Comparison of ENCODE assay signal across 8 cellular contexts in genomic region chr5:135833961-135834638, GRCh38. TPM values are rescaled to one million over a fixed set of nuclear protein-coding genes. Genes with fewer than 3 reads are reported as not detected.
A peak's percentile ranks its signal among the peaks of the same experiment; 100 is the strongest.
DNase-seq lines count a peak whose midpoint lies in the region; ATAC-seq and TF ChIP-seq lines count a peak whose summit lies in the region.

No MANE protein-coding gene starts in this region.

- peak overlapping the region; percentile 90 for H3K4me2 ChIP-seq in neural progenitor cell

- peak; percentile 36 for ATAC-seq in stimulated activated naive CD8-positive, alpha-beta T cell treated with anti-CD3 and anti-CD28 coated beads, Interleukin-15, amount 100 ng/mL, for 72 hours
- ATAC-seq in stimulated activated naive CD8-positive, alpha-beta T cell treated with anti-CD3 and anti-CD28 coated beads, Interleukin-15, Interleukin-2, amounts not matched to agents 100 U/mL and 50 U/mL, for 24 hours = no peak
- peak; percentile 11 for ATAC-seq in HG03521 (IDR thresholded peaks at IDR 0.05; ENCODE audit: unreplicated experiment)

- H3K79me2 ChIP-seq in neural progenitor cell (ENCODE audit: low read depth) = no peaks in the 10 kb centered on the region

- H3K36me3 Mint-ChIP-seq in endothelial cell (ENCODE audit: low read depth, unreplicated experiment) (peaks cover 2% of the 10 kb centered on the region), neural progenitor cell (no peaks in the 10 kb centered on the region)
- H3K36me3 Mint-ChIP-seq in T-helper 2 cell treated with Interferon-gamma antibody and Interleukin-4, amounts not matched to agents 5 μg/mL and 100 μg/mL, for 36 hours (ENCODE audit: low read depth) = no peaks in the 10 kb centered on the region

- H3K4me3 ChIP-seq in neural progenitor cell = peak overlapping the region; percentile 75

- peaks cover 4% of the 10 kb centered on the region for H3K4me1 ChIP-seq in neural progenitor cell

- no peak overlapping the region for H3K27ac Mint-ChIP-seq in stimulated activated naive CD8-positive, alpha-beta T cell treated with anti-CD3 and anti-CD28 coated beads, Interleukin-15, amount 100 ng/mL, for 72 hours
- H3K27ac Mint-ChIP-seq in endothelial cell (ENCODE audit: unreplicated experiment) = no peak overlapping the region
- no peak overlapping the region for H3K27ac Mint-ChIP-seq in neural progenitor cell
- no peak overlapping the region for H3K27ac Mint-ChIP-seq in T-helper 2 cell treated with Interferon-gamma antibody and Interleukin-4, amounts not matched to agents 5 μg/mL and 100 μg/mL, for 36 hours

- H3K27me3 Mint-ChIP-seq in stimulated activated naive CD8-positive, alpha-beta T cell treated with anti-CD3 and anti-CD28 coated beads, Interleukin-15, amount 100 ng/mL, for 72 hours = peaks cover 76% of the 10 kb centered on the region
- H3K27me3 Mint-ChIP-seq in endothelial cell (ENCODE audit: unreplicated experiment) = peaks cover 19% of the 10 kb centered on the region
- peaks cover 51% of the 10 kb centered on the region for H3K27me3 Mint-ChIP-seq in neural progenitor cell (ENCODE audit: insufficient read depth, low read depth)
- H3K27me3 Mint-ChIP-seq in T-helper 2 cell treated with Interferon-gamma antibody and Interleukin-4, amounts not matched to agents 5 μg/mL and 100 μg/mL, for 36 hours (ENCODE audit: low read depth) = peaks cover 33% of the 10 kb centered on the region

- peak overlapping the region in 1 of 2 donors; percentile 50 for H3K4me3 Mint-ChIP-seq in stimulated activated naive CD8-positive, alpha-beta T cell treated with anti-CD3 and anti-CD28 coated beads, Interleukin-15, amount 100 ng/mL, for 72 hours
- peak overlapping the region; percentile 77 for H3K4me3 Mint-ChIP-seq in endothelial cell (ENCODE audit: unreplicated experiment)
- peak overlapping the region; percentile 85 for H3K4me3 Mint-ChIP-seq in neural progenitor cell
- no peak overlapping the region for H3K4me3 Mint-ChIP-seq in T-helper 2 cell treated with Interferon-gamma antibody and Interleukin-4, amounts not matched to agents 5 μg/mL and 100 μg/mL, for 36 hours

- H3F3A ChIP-seq in neural progenitor cell (ENCODE audit: low read depth) = no peaks in the 10 kb centered on the region

- H3K36me3 ChIP-seq in neural progenitor cell = no peaks in the 10 kb centered on the region

- peaks cover 3% of the 10 kb centered on the region for H4K20me1 ChIP-seq in neural progenitor cell (ENCODE audit: low read depth)

- peaks cover 15% of the 10 kb centered on the region for H3K4me1 Mint-ChIP-seq in stimulated activated naive CD8-positive, alpha-beta T cell treated with anti-CD3 and anti-CD28 coated beads, Interleukin-15, amount 100 ng/mL, for 72 hours
- H3K4me1 Mint-ChIP-seq in endothelial cell (ENCODE audit: unreplicated experiment) (peaks cover 4% of the 10 kb centered on the region), neural progenitor cell (peaks cover 12% of the 10 kb centered on the region)
- H3K4me1 Mint-ChIP-seq in T-helper 2 cell treated with Interferon-gamma antibody and Interleukin-4, amounts not matched to agents 5 μg/mL and 100 μg/mL, for 36 hours (ENCODE audit: low read depth) = peaks cover 5% of the 10 kb centered on the region

- no peak for DNase-seq in stimulated activated naive CD8-positive, alpha-beta T cell treated with anti-CD3 and anti-CD28 coated beads, Interleukin-15, amount 100 ng/mL, for 72 hours
- DNase-seq in stimulated activated naive CD8-positive, alpha-beta T cell treated with anti-CD3 and anti-CD28 coated beads, Interleukin-15, Interleukin-2, amounts not matched to agents 100 U/mL and 50 U/mL, for 24 hours = no peak
- no peak for DNase-seq in endothelial cell (ENCODE audit: low spot score)
- DNase-seq in neural progenitor cell (ENCODE audit: low spot score) = no peak
- no peak for DNase-seq in COLO668 (lab: John Stamatoyannopoulos, UW; ENCODE audit: unreplicated experiment)
- no peak for DNase-seq in activated naive CD4-positive, alpha-beta T cell treated with Interleukin-2 at 50 U/mL for 16 hours
- DNase-seq in T-helper 2 cell treated with Interferon-gamma antibody and Interleukin-4, amounts not matched to agents 5 μg/mL and 100 μg/mL, for 36 hours (ENCODE audit: low spot score) = no peak

- H3K9me3 ChIP-seq in neural progenitor cell (ENCODE audit: low read depth) = no peaks in the 10 kb centered on the region

- H3K9me3 Mint-ChIP-seq in stimulated activated naive CD8-positive, alpha-beta T cell treated with anti-CD3 and anti-CD28 coated beads, Interleukin-15, amount 100 ng/mL, for 72 hours = peaks cover 10 to 17% of the 10 kb centered on the region in 2 donors
- H3K9me3 Mint-ChIP-seq in endothelial cell (ENCODE audit: unreplicated experiment) (peaks cover 7% of the 10 kb centered on the region), neural progenitor cell (peaks cover 11% of the 10 kb centered on the region)
- peaks cover 5% of the 10 kb centered on the region for H3K9me3 Mint-ChIP-seq in T-helper 2 cell treated with Interferon-gamma antibody and Interleukin-4, amounts not matched to agents 5 μg/mL and 100 μg/mL, for 36 hours

- no peak for TF ChIP-seq CTCF in endothelial cell (IDR thresholded peaks at IDR 0.05; ENCODE audit: unreplicated experiment)
- no peak for TF ChIP-seq CTCF in neural progenitor cell (IDR thresholded peaks at IDR 0.05)

- no peak overlapping the region for H3K27ac ChIP-seq in neural progenitor cell

- peaks cover 80% of the 10 kb centered on the region for H3K27me3 ChIP-seq in neural progenitor cell

- no peak overlapping the region for H3K9ac ChIP-seq in neural progenitor cell

- H2AFZ ChIP-seq in neural progenitor cell (replicated peaks) = peak overlapping the region; percentile 99

RNA-seq across cellular contexts. Expression of gene SLC25A48, which starts 0.4 kb away (rescaled TPM):
- total RNA-seq in endothelial cell (ENCODE audit: unreplicated experiment) (not detected), neural progenitor cell (ENCODE audit: low replicate concordance) (not detected in 2 replicates)
